In the genomic region with DNA sequence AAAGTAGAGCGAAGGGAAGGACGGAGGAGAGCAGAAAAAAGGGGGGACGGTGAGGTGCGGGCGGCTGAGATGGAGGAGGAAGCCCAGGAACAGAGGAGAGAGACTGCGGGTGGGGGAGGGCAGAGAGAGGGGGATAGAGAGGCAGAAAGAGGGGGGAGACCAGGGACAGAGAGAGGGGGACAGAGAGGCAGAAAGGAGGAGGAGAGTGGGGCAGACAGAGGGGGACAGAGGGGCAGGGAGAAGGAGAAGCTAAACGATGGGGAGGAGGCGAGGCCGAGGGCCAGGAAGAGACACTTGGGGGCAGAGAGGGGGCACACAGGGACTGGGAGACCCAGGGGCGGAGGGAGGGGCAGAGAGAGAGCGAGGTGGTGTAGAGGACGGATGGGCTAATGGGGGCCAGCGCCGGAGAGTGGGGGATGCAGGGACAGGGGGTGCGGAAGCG, we compare ENCODE assay signal across 12 cellular contexts. TPM values are rescaled to one million over a fixed set of nuclear protein-coding genes. Genes with fewer than 3 reads are reported as not detected.
A peak's percentile ranks its signal among the peaks of the same experiment; 100 is the strongest.
DNase-seq lines count a peak whose midpoint lies in the region; ATAC-seq, FAIRE-seq and TF ChIP-seq lines count a peak whose summit lies in the region.
"Had no signal": no experiment of that assay in that cellular context is flagged by ENCODE, and none has a peak within 500 bp of the region (broad histone marks: within the 10 kb centered on the region; RNA-seq: fewer than 3 reads in every experiment).

No MANE protein-coding gene starts in this region.

- peaks cover 8% of the 10 kb centered on the region; the same call in 1 of the 2 replicates for H4K20me1 ChIP-seq in HepG2 (ENCODE audit: insufficient read depth, low read length)

- ATAC-seq in HepG2 (no peak), right lobe of liver (no peak), naive B cell (ENCODE audit: low read depth in 2 of 2) (peak in 1 of 2 donors; percentile 13)

- peaks cover 32 to 57% (median 48%) of the 10 kb centered on the region in 3 donors for H3K4me1 Mint-ChIP-seq in naive B cell

- TF ChIP-seq EP300 in HepG2 (IDR thresholded peaks at IDR 0.05; ENCODE audit: low read depth in 2 of 2, low read length in 2 of 2) (no peak), HepG2 (CRISPR knock-in tag; IDR thresholded peaks at IDR 0.05; ENCODE audit: borderline replicate concordance) (no peak)

- no peak for TF ChIP-seq RAD21 in HepG2 (CRISPR knock-in tag; IDR thresholded peaks at IDR 0.05)

- in situ Hi-C loops in HepG2 (cut with HindIII; ENCODE audit: extremely low pct_ligation_motif_present, low pct_unique_long_range_greater_than_20kb) = loop anchor here (10.0 kb wide), 1 partner anchor 124 kb away; no protein-coding TSS in a partner anchor

- peak overlapping the region in 1 of 6 donors; percentile 60 for H3K27ac Mint-ChIP-seq in naive B cell

- H3K36me3 ChIP-seq in HepG2 (replicated peaks in 1 of 2; ENCODE audit: control insufficient read depth in 1 of 2, insufficient read depth in 2 of 2, low read length in 2 of 2) = no peaks in the 10 kb centered on the region
- no peaks in the 10 kb centered on the region for H3K36me3 ChIP-seq in right lobe of liver
- H3K36me3 ChIP-seq in uterus = no peaks in the 10 kb centered on the region

- no peaks in the 10 kb centered on the region for H3K79me2 ChIP-seq in HepG2 (ENCODE audit: insufficient read depth, low read length)

- H3K9me3 ChIP-seq in HepG2 (ENCODE audit: low read length) (no peaks in the 10 kb centered on the region), right lobe of liver (no peaks in the 10 kb centered on the region), uterus (no peaks in the 10 kb centered on the region)

- BruUV-seq in HepG2 (replicated peaks; lab: Mats Ljungman, UMichigan) = no TSS peak

- CTCF ChIA-PET in HepG2 (lab: Yijun Ruan, JAX; ENCODE audit: low intra/inter-chr PET ratio, low total read pairs) = no interaction called here

- peak overlapping the region in 1 of 3 experiments; percentile 55; a peak in 1 of 6 replicates for H3K4me3 ChIP-seq in HepG2 (replicated peaks in 1 of 3; ENCODE audit: insufficient read depth in 1 of 3, low read depth in 2 of 3, low read length in 3 of 3)
- H3K4me3 ChIP-seq in right lobe of liver = no peak overlapping the region
- H3K4me3 ChIP-seq in coronary artery = peak overlapping the region; percentile 76
- H3K4me3 ChIP-seq in uterus = peak overlapping the region; percentile 50 to 67

- peak overlapping the region; percentile 32 for H3K4me2 ChIP-seq in HepG2 (ENCODE audit: low read depth, low read length)

- FAIRE-seq in HepG2 (lab: Jason Lieb, UNC) = no peak

- DNase-seq in HepG2 (ENCODE audit: low spot score) (no peak), right lobe of liver (no peak), coronary artery (ENCODE audit: low spot score) (no peak), naive B cell (no peak), uterus (no peak), HUDEP-2 (lab: John Stamatoyannopoulos, UW; ENCODE audit: unreplicated experiment in 76 of 76) (no peak), NCI-H748 (lab: John Stamatoyannopoulos, UW; ENCODE audit: unreplicated experiment) (no peak), head of caudate nucleus (no peak)
- DNase-seq: DMS79, kidney glomerular epithelial cell, NCI-H526 treated with DMSO at 0.1 percent for 48 hours had no signal

- peaks cover 7 to 26% of the 10 kb centered on the region in 2 donors for H3K36me3 Mint-ChIP-seq in naive B cell

- no peak overlapping the region for H2AFZ ChIP-seq in HepG2 (ENCODE audit: low read length)

- H3K4me3 Mint-ChIP-seq in naive B cell = peak overlapping the region in 6 of 8 donors; percentile 30 to 68 (median 58)

- H3K27ac ChIP-seq in HepG2 (ENCODE audit: extremely low read length, insufficient read depth, low read length) = no peak overlapping the region
- no peak overlapping the region for H3K27ac ChIP-seq in right lobe of liver
- H3K27ac ChIP-seq in coronary artery = no peak overlapping the region
- peak overlapping the region; percentile 68 to 91 for H3K27ac ChIP-seq in uterus
- H3K27ac ChIP-seq: HL-60 had no signal

- peaks cover 17 to 82% of the 10 kb centered on the region in 2 experiments for H3K27me3 ChIP-seq in HepG2 (ENCODE audit: control insufficient read depth in 1 of 2, insufficient read depth in 2 of 2, low read length in 2 of 2)
- peaks cover 0 to 27% of the 10 kb centered on the region in 2 donors for H3K27me3 ChIP-seq in right lobe of liver
- no peaks in the 10 kb centered on the region for H3K27me3 ChIP-seq in uterus

- peaks cover 0 to 6% (median 2%) of the 10 kb centered on the region in 7 donors for H3K9me3 Mint-ChIP-seq in naive B cell

- intact Hi-C loops in HepG2 (cut with micrococcal nuclease; ENCODE audit: unreplicated experiment) (no loop called here), right lobe of liver (cut with DNase I) (no loop called here), uterus (cut with DNase I; ENCODE audit: low total_unique reads) (no loop called here), head of caudate nucleus (cut with DNase I) (no loop called here)

- no peak overlapping the region for H3K9ac ChIP-seq in HepG2 (ENCODE audit: insufficient read depth, low read depth, low read length)

- WGBS in HepG2 (ENCODE audit: low lambda C conversion rate) = 28% methylated on average over 14 of the region's 16 CpGs
- 6% methylated on average over 12 of the region's 16 CpGs for WGBS in right lobe of liver (ENCODE audit: insufficient coverage, low coverage, low lambda C conversion rate, missing lambda C conversion rate)

- no peak for TF ChIP-seq POLR2A in HepG2 (IDR thresholded peaks at IDR 0.05; ENCODE audit: insufficient read depth in 1 of 2, low read depth in 2 of 2, low read length in 2 of 2)
- no peak for TF ChIP-seq POLR2A in right lobe of liver (IDR thresholded peaks at IDR 0.05)
- no peak for TF ChIP-seq POLR2A in uterus (IDR thresholded peaks at IDR 0.05)

- H3K4me1 ChIP-seq in HepG2 (ENCODE audit: insufficient read depth, low read length) = peaks cover 5% of the 10 kb centered on the region; the same call in 1 of the 2 replicates
- H3K4me1 ChIP-seq in right lobe of liver = no peaks in the 10 kb centered on the region
- peaks cover 0 to 10% of the 10 kb centered on the region in 2 donors for H3K4me1 ChIP-seq in uterus

- TF ChIP-seq CTCF in HepG2 (CRISPR knock-in tag; IDR thresholded peaks at IDR 0.05) = no peak
- no peak for TF ChIP-seq CTCF in right lobe of liver (IDR thresholded peaks at IDR 0.05)
- TF ChIP-seq CTCF in coronary artery (IDR thresholded peaks at IDR 0.05) = no peak
- TF ChIP-seq CTCF in uterus (IDR thresholded peaks at IDR 0.05) = no peak

- POLR2A ChIA-PET in HepG2 (lab: Yijun Ruan, JAX) = no interaction called here

- peaks cover 55 to 97% (median 94%) of the 10 kb centered on the region in 3 donors for H3K27me3 Mint-ChIP-seq in naive B cell

RNA-seq across cellular contexts. Expression of a gene that starts 0.7 kb away (rescaled TPM):
- total RNA-seq in HepG2 (2016; rRNA removed; fragmentation: Illumina TruSeq; extraction: Trizol) = 0.09 and 1.2 TPM in 2 replicates
- total RNA-seq in HepG2 (2016; cell fraction: cytosol; rRNA removed; fragmentation: Illumina TruSeq; extraction: Trizol; ENCODE audit: low read depth) = 1.1 and 1.5 TPM in 2 replicates
- not detected in 2 replicates for total RNA-seq in HepG2 (2016; cell fraction: insoluble cytoplasmic fraction; rRNA removed; fragmentation: Illumina TruSeq; extraction: Trizol)
- 0.52 and 0.62 TPM in 2 replicates for total RNA-seq in HepG2 (2016; cell fraction: membrane; rRNA removed; fragmentation: Illumina TruSeq; extraction: Trizol)
- not detected in 2 replicates for total RNA-seq in HepG2 (2016; cell fraction: nucleus; rRNA removed; fragmentation: Illumina TruSeq; extraction: Trizol)
- polyA plus RNA-seq in HepG2 (2011; rRNA removed) = 0.70 and 0.94 TPM in 2 replicates
- 0.39 and 0.59 TPM in 2 replicates for polyA plus RNA-seq in HepG2 (2011; cell fraction: cytosol; rRNA removed)
- polyA plus RNA-seq in HepG2 (2011; cell fraction: nucleus; rRNA removed) = 2.3 and 2.8 TPM in 2 replicates
- 0.25 and 0.93 TPM in 2 replicates for polyA plus RNA-seq in HepG2 (2012)
- polyA plus RNA-seq in HepG2 (2016; cell fraction: cytosol; fragmentation: Illumina TruSeq; extraction: Trizol; ENCODE audit: low read depth) = 0.09 and 0.23 TPM in 2 replicates
- polyA plus RNA-seq in HepG2 (2016; cell fraction: insoluble cytoplasmic fraction; fragmentation: Illumina TruSeq; extraction: Trizol; ENCODE audit: low read depth) = not detected in 2 replicates
- polyA plus RNA-seq in HepG2 (2016; cell fraction: membrane; fragmentation: Illumina TruSeq; extraction: Trizol; ENCODE audit: low read depth) = 0.41 and 0.55 TPM in 2 replicates
- 0.29 TPM in 1 of 2 replicates, not detected in the other for polyA plus RNA-seq in HepG2 (2016; cell fraction: nucleus; fragmentation: Illumina TruSeq; extraction: Trizol; ENCODE audit: insufficient read depth, low read depth)
- polyA minus RNA-seq in HepG2 (2011; rRNA and poly(A)+ RNA removed; ENCODE audit: low replicate concordance) = 0.82 and 12.4 TPM in 2 replicates
- 0.69 and 0.70 TPM in 2 replicates for polyA minus RNA-seq in HepG2 (2011; cell fraction: cytosol; rRNA and poly(A)+ RNA removed)
- 0.50 and 0.64 TPM in 2 replicates for polyA minus RNA-seq in HepG2 (2011; cell fraction: nucleus; rRNA and poly(A)+ RNA removed)
- total RNA-seq in right lobe of liver = 1 to 10 TPM in 1 of 6 experiments, under 1 TPM in 5; 0.53 to 1.6 (median 0.77) TPM
- polyA plus RNA-seq in naive B cell (ENCODE audit: low read depth in 6 of 6) = not detected
- 100 to 1,000 TPM in 1 of 4 donors, 10 to 100 TPM in 3; 28.9 to 133 (median 75.0) TPM for total RNA-seq in uterus

RNA-seq across cellular contexts. Expression of a gene that starts 53.1 kb away (rescaled TPM):
- total RNA-seq in HepG2 (2016; rRNA removed; fragmentation: Illumina TruSeq; extraction: Trizol) (0.02 TPM in 1 of 2 replicates, not detected in the other), right lobe of liver (under 1 TPM in 1 of 6 experiments, not detected in 5; 0.13 TPM), uterus (10 to 100 TPM in 2 of 4 donors, 1 to 10 TPM in 2; 3.4 to 17.8 (median 11.0) TPM)
- total RNA-seq in HepG2 (2016; cell fraction: cytosol; rRNA removed; fragmentation: Illumina TruSeq; extraction: Trizol; ENCODE audit: low read depth) = not detected in 2 replicates
- not detected in 2 replicates for total RNA-seq in HepG2 (2016; cell fraction: insoluble cytoplasmic fraction; rRNA removed; fragmentation: Illumina TruSeq; extraction: Trizol)
- total RNA-seq in HepG2 (2016; cell fraction: membrane; rRNA removed; fragmentation: Illumina TruSeq; extraction: Trizol) = not detected in 2 replicates
- total RNA-seq in HepG2 (2016; cell fraction: nucleus; rRNA removed; fragmentation: Illumina TruSeq; extraction: Trizol) = not detected in 2 replicates
- polyA plus RNA-seq in HepG2 (2011; rRNA removed) (0.09 TPM in 1 of 2 replicates, not detected in the other), naive B cell (ENCODE audit: low read depth in 6 of 6) (not detected)
- polyA plus RNA-seq in HepG2 (2011; cell fraction: cytosol; rRNA removed) = 0.09 and 0.12 TPM in 2 replicates
- 0.19 and 0.51 TPM in 2 replicates for polyA plus RNA-seq in HepG2 (2011; cell fraction: nucleus; rRNA removed)
- polyA plus RNA-seq in HepG2 (2012) = 0.07 TPM in 1 of 2 replicates, not detected in the other
- polyA plus RNA-seq in HepG2 (2016; cell fraction: cytosol; fragmentation: Illumina TruSeq; extraction: Trizol; ENCODE audit: low read depth) = not detected in 2 replicates
- not detected in 2 replicates for polyA plus RNA-seq in HepG2 (2016; cell fraction: insoluble cytoplasmic fraction; fragmentation: Illumina TruSeq; extraction: Trizol; ENCODE audit: low read depth)
- not detected in 2 replicates for polyA plus RNA-seq in HepG2 (2016; cell fraction: membrane; fragmentation: Illumina TruSeq; extraction: Trizol; ENCODE audit: low read depth)
- not detected in 2 replicates for polyA plus RNA-seq in HepG2 (2016; cell fraction: nucleus; fragmentation: Illumina TruSeq; extraction: Trizol; ENCODE audit: insufficient read depth, low read depth)
- 0.78 TPM in 1 of 2 replicates, not detected in the other for polyA minus RNA-seq in HepG2 (2011; rRNA and poly(A)+ RNA removed; ENCODE audit: low replicate concordance)
- polyA minus RNA-seq in HepG2 (2011; cell fraction: cytosol; rRNA and poly(A)+ RNA removed) = not detected in 2 replicates
- not detected in 2 replicates for polyA minus RNA-seq in HepG2 (2011; cell fraction: nucleus; rRNA and poly(A)+ RNA removed)

Comparison
In these comparisons a context has a peak if more than half of its experiments do, and no peak if none do; other contexts are left out.
1. H3K27ac ChIP-seq: peak in uterus (2 of 2); none in HepG2 (single experiment), right lobe of liver (0 of 3) and coronary artery (0 of 2).
2. H3K4me3 ChIP-seq: peak in coronary artery (single experiment) and uterus (2 of 2); none in right lobe of liver (0 of 3).
3. RNA of a gene that starts 0.7 kb away (total RNA-seq): 28.9 to 133 TPM in uterus; 0.53 to 1.6 TPM in right lobe of liver and 0.09 to 1.5 TPM in HepG2; every median in the first group is over 10 times any median in the second.